ENCODE assay signal across 9 cellular contexts in genomic region chr20:768426-768978, GRCh38. TPM values are rescaled to one million over a fixed set of nuclear protein-coding genes. Genes with fewer than 3 reads are reported as not detected.
DNase-seq lines count a peak whose midpoint lies in the region; ATAC-seq and TF ChIP-seq lines count a peak whose summit lies in the region.
"Had no signal": no experiment of that assay in that cellular context is flagged by ENCODE, and none has a peak within 500 bp of the region (broad histone marks: within the 10 kb centered on the region; RNA-seq: fewer than 3 reads in every experiment).

Gene SLC52A3, minus strand, starts transcription at chr20:768500. Its CDS starts 2,726 bp downstream, at chr20:765774.

- H3K4me1 ChIP-seq in subcutaneous abdominal adipose tissue (ENCODE audit: control insufficient read depth in 5 of 5, insufficient read depth in 5 of 5, low read length in 5 of 5) (peaks cover 0 to 10% (median 0%) of the 10 kb centered on the region in 5 donors), ascending aorta (no peaks in the 10 kb centered on the region)
- H3K4me1 ChIP-seq: thyroid gland had no signal

- ATAC-seq in SK-N-SH treated with all-trans-retinoic acid at 6 μM for 48 hours, result peak; percentile 60; the same call in 2 of the 3 replicates
- ATAC-seq in left ventricle myocardium superior, result peak; percentile 81
- no peak for ATAC-seq in HG02884 (IDR thresholded peaks at IDR 0.05; ENCODE audit: unreplicated experiment)
- no peak for ATAC-seq in HG03469 (IDR thresholded peaks at IDR 0.05; ENCODE audit: unreplicated experiment)

- intact Hi-C loops in left ventricle myocardium superior (cut with micrococcal nuclease) (no loop called here), ascending aorta (cut with DNase I) (no loop called here)

- H3K27me3 ChIP-seq in subcutaneous abdominal adipose tissue (ENCODE audit: control insufficient read depth in 5 of 5, insufficient read depth in 4 of 5, low read length in 5 of 5) (peaks cover 0 to 9% (median 5%) of the 10 kb centered on the region in 5 donors), ascending aorta (no peaks in the 10 kb centered on the region)
- H3K27me3 ChIP-seq: thyroid gland had no signal

- no peak within 1 kb of the TSS for H3K27ac ChIP-seq in subcutaneous abdominal adipose tissue (ENCODE audit: low read depth, low read length)
- H3K27ac ChIP-seq in ascending aorta, result no peak within 1 kb of the TSS
- H3K27ac ChIP-seq: thyroid gland had no signal

- no peak within 1 kb of the TSS for H3K9ac ChIP-seq in subcutaneous abdominal adipose tissue (ENCODE audit: low read length in 5 of 5)

- H3K9me3 ChIP-seq in subcutaneous abdominal adipose tissue (ENCODE audit: control insufficient read depth in 5 of 5, low read length in 5 of 5) (peaks cover 0 to 5% (median 0%) of the 10 kb centered on the region in 5 donors), ascending aorta (no peaks in the 10 kb centered on the region)
- H3K9me3 ChIP-seq: thyroid gland had no signal

- TF ChIP-seq CTCF in ascending aorta (IDR thresholded peaks at IDR 0.05), result no peak

- H3K36me3 ChIP-seq in subcutaneous abdominal adipose tissue (ENCODE audit: control insufficient read depth in 5 of 5, insufficient read depth in 5 of 5, low read length in 5 of 5) (no peaks in the 10 kb centered on the region), ascending aorta (no peaks in the 10 kb centered on the region)
- H3K36me3 ChIP-seq: thyroid gland had no signal

- DNase-seq in NCI-H748 (lab: John Stamatoyannopoulos, UW; ENCODE audit: unreplicated experiment), result peak; percentile 47
- DNase-seq in NCI-H748 treated with DMSO at 0.1 percent for 48 hours (lab: John Stamatoyannopoulos, UW), result no peak
- DNase-seq in left ventricle myocardium superior, result no peak
- DNase-seq in ascending aorta (ENCODE audit: low spot score in 2 of 2), result no peak
- DNase-seq: thyroid gland had no signal

- H3K4me3 ChIP-seq in subcutaneous abdominal adipose tissue (ENCODE audit: low read depth in 1 of 5, low read length in 5 of 5) (peak within 1 kb of the TSS in 3 of 5 donors; percentile 4 to 39 (median 19)), ascending aorta (no peak within 1 kb of the TSS)
- H3K4me3 ChIP-seq: thyroid gland had no signal

TF ChIP-seq in SK-N-SH treated with all-trans-retinoic acid at 6 μM for 48 hours, 23 proteins besides CTCF, POLR2A, EP300 and RAD21:
- no peak for TF ChIP-seq OSR1 (CRISPR knock-in tag; IDR thresholded peaks at IDR 0.05)
- TF ChIP-seq ARNTL (CRISPR knock-in tag; IDR thresholded peaks at IDR 0.05; ENCODE audit: borderline replicate concordance, low read depth), result no peak
- TF ChIP-seq GLIS3 (CRISPR knock-in tag; IDR thresholded peaks at IDR 0.05), result no peak
- no peak for TF ChIP-seq ZNF565 (CRISPR knock-in tag; conservative IDR thresholded peaks at IDR 0.05; ENCODE audit: low read depth)
- no peak for TF ChIP-seq CSDC2 (CRISPR knock-in tag; IDR thresholded peaks at IDR 0.05)
- no peak for TF ChIP-seq BACH2 (CRISPR knock-in tag; IDR thresholded peaks at IDR 0.05; ENCODE audit: borderline replicate concordance)
- no peak for TF ChIP-seq ISL1 (CRISPR knock-in tag; IDR thresholded peaks at IDR 0.05)
- TF ChIP-seq RARB (CRISPR knock-in tag; IDR thresholded peaks at IDR 0.05), result no peak
- TF ChIP-seq PATZ1 (CRISPR knock-in tag; IDR thresholded peaks at IDR 0.05; ENCODE audit: borderline replicate concordance), result no peak
- TF ChIP-seq ZNF8 (CRISPR knock-in tag; IDR thresholded peaks at IDR 0.05), result no peak
- no peak for TF ChIP-seq ESRRG (CRISPR knock-in tag; IDR thresholded peaks at IDR 0.05)
- no peak for TF ChIP-seq TSHZ2 (CRISPR knock-in tag; IDR thresholded peaks at IDR 0.05)
- TF ChIP-seq SNAI2 (CRISPR knock-in tag; IDR thresholded peaks at IDR 0.05), result no peak
- no peak for TF ChIP-seq PPARA (CRISPR knock-in tag; IDR thresholded peaks at IDR 0.05; ENCODE audit: borderline replicate concordance)
- no peak for TF ChIP-seq CREB5 (CRISPR knock-in tag; IDR thresholded peaks at IDR 0.05; ENCODE audit: low read depth)

RNA-seq across cellular contexts. Expression of gene SLC52A3, which starts in this region (rescaled TPM):
- 1.9 TPM for total RNA-seq in left ventricle myocardium superior
- total RNA-seq in ascending aorta, result 3.0 TPM

Comparison
In these comparisons a context has a peak if more than half of its experiments do, and no peak if none do; other contexts are left out.
1. ATAC-seq: peak in SK-N-SH treated with all-trans-retinoic acid at 6 μM for 48 hours (single experiment) and left ventricle myocardium superior (single experiment); none in HG02884 (single experiment) and HG03469 (single experiment).
2. H3K4me3 ChIP-seq: peak in subcutaneous abdominal adipose tissue (3 of 5); none in ascending aorta (0 of 2).